32 cellular contexts compared by ENCODE assay signal in the genomic region with DNA sequence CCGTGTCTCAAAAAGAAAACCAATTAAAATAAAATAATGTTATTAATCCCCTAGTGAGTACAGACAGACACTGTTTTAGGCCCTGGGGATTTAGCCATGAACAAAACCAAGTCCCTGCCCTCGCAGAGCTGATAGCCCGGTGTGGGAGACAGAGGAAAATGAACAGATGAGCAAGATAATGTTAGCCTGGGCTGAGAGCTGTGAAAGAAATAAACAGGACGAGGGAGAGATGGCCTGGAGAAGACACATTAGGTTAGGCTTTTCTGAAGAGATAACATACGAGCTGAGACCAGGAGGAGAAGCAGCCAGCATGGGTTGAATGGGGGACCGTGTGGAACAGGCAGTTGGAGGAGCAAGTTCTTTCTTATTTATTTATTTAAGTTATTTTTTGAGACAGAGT. TPM values are rescaled to one million over a fixed set of nuclear protein-coding genes. Genes with fewer than 3 reads are reported as not detected.
A peak's percentile ranks its signal among the peaks of the same experiment; 100 is the strongest.
DNase-seq lines count a peak whose midpoint lies in the region; ATAC-seq and TF ChIP-seq lines count a peak whose summit lies in the region.
"Had no signal": no experiment of that assay in that cellular context is flagged by ENCODE, and none has a peak within 500 bp of the region (broad histone marks: within the 10 kb centered on the region; RNA-seq: fewer than 3 reads in every experiment).

No MANE protein-coding gene starts in this region.

- no peaks in the 10 kb centered on the region for H3K36me3 ChIP-seq in uterus

- no peak overlapping the region for H3K4me3 ChIP-seq in uterus
- H3K4me3 ChIP-seq: coronary artery, esophagus muscularis mucosa, Peyer's patch, SJSA1, thyroid gland had no signal

- H3K36me3 Mint-ChIP-seq in IgD-negative memory B cell (peaks cover 5% of the 10 kb centered on the region), WTC11 (no peaks in the 10 kb centered on the region), memory B cell (peaks cover 23% of the 10 kb centered on the region)

- H3K27me3 Mint-ChIP-seq in IgD-negative memory B cell: no peaks in the 10 kb centered on the region
- no peaks in the 10 kb centered on the region for H3K27me3 Mint-ChIP-seq in WTC11 (ENCODE audit: low read depth)
- H3K27me3 Mint-ChIP-seq in memory B cell: no peaks in the 10 kb centered on the region
- H3K27me3 Mint-ChIP-seq: activated CD4-positive, alpha-beta T cell treated with anti-CD3 and anti-CD28 coated beads, Interleukin-2, amount 10 ng/mL, durations not matched to agents 7 days and 5 days; activated naive CD4-positive, alpha-beta T cell treated with anti-CD3 and anti-CD28 coated beads, Interleukin-2, amount 10 ng/mL, durations not matched to agents 7 days and 5 days; progenitor cell of endocrine pancreas; stimulated activated naive CD8-positive, alpha-beta T cell treated with anti-CD3 and anti-CD28 coated beads, Interleukin-15, Interleukin-2, amounts not matched to agents 100 ng/mL and 50 ng/mL, for 24 hours had no signal

- H3K27ac ChIP-seq in uterus: no peak overlapping the region
- H3K27ac ChIP-seq: 22Rv1, coronary artery, esophagus muscularis mucosa, foreskin keratinocyte, neutrophil, SJSA1, thyroid gland had no signal

- peak; percentile 39 for DNase-seq in NCI-H82 (lab: John Stamatoyannopoulos, UW)
- DNase-seq in NCI-H82 treated with DMSO at 0.1 percent for 48 hours (lab: John Stamatoyannopoulos, UW; ENCODE audit: unreplicated experiment): no peak
- DNase-seq in WTC11 (ENCODE audit: low spot score): no peak
- DNase-seq in memory B cell (ENCODE audit: low spot score in 2 of 2): no peak
- no peak for DNase-seq in uterus
- DNase-seq in mesenteric fat pad (ENCODE audit: low spot score): no peak
- no peak for DNase-seq in SHP77 (lab: John Stamatoyannopoulos, UW)
- DNase-seq: activated CD4-positive, alpha-beta T cell treated with anti-CD3 and anti-CD28 coated beads, Interleukin-2, amount 10 ng/mL, durations not matched to agents 7 days and 5 days; activated naive CD4-positive, alpha-beta T cell treated with anti-CD3 and anti-CD28 coated beads, Interleukin-2, amount 10 ng/mL, durations not matched to agents 7 days and 5 days; activated T-cell treated with anti-CD3 and anti-CD28 coated beads, Interleukin-2, amount 50 U/mL, for 4 hours; amygdala; endodermal cell; foreskin keratinocyte; GOT3; HFFc6; left cardiac atrium; NCI-H1048; NCI-H1694; NCI-H510A treated with DMSO at 0.1 percent for 48 hours; NK-92 treated with Interleukin-12 subunit alpha and Interleukin-12 subunit beta, amount 100 ng/mL, for 24 hours; Peyer's patch; stimulated activated CD4-positive, alpha-beta T cell treated with anti-CD3 and anti-CD28 coated beads, Interleukin-15, amount 100 ng/mL, for 24 hours; T-helper 2 cell; thyroid gland had no signal

- CTCF ChIA-PET in WTC11 (lab: Charles Lee): interaction anchor here (1.1 to 1.6 kb wide), 2 partner anchors 21 to 49 kb away, joined by 3 to 6 read pairs; no protein-coding TSS in a partner anchor

- H3K4me1 Mint-ChIP-seq in IgD-negative memory B cell (peaks cover 8 to 18% (median 14%) of the 10 kb centered on the region in 3 donors), WTC11 (no peaks in the 10 kb centered on the region), memory B cell (peaks cover 12% of the 10 kb centered on the region)
- H3K4me1 Mint-ChIP-seq: endodermal cell had no signal

- ATAC-seq in WTC11: no peak
- ATAC-seq in memory B cell (ENCODE audit: low read depth): no peak
- ATAC-seq: activated T-cell treated with anti-CD3 and anti-CD28 coated beads, Interleukin-2, amount 50 U/mL, for 4 hours; foreskin keratinocyte; left cardiac atrium had no signal

- H3K27ac Mint-ChIP-seq in IgD-negative memory B cell (peak overlapping the region in 2 of 3 donors; percentile 67 to 92), WTC11 (peak overlapping the region; percentile 74), memory B cell (peak overlapping the region; percentile 83)
- H3K27ac Mint-ChIP-seq: activated CD4-positive, alpha-beta T cell treated with anti-CD3 and anti-CD28 coated beads, Interleukin-2, amount 10 ng/mL, durations not matched to agents 7 days and 5 days; HFFc6; progenitor cell of endocrine pancreas; stimulated activated naive CD8-positive, alpha-beta T cell treated with anti-CD3 and anti-CD28 coated beads, Interleukin-15, Interleukin-2, amounts not matched to agents 100 ng/mL and 50 ng/mL, for 24 hours had no signal

- H3K9me3 Mint-ChIP-seq in IgD-negative memory B cell (no peaks in the 10 kb centered on the region), WTC11 (no peaks in the 10 kb centered on the region), memory B cell (no peaks in the 10 kb centered on the region)
- H3K9me3 Mint-ChIP-seq: activated CD4-positive, alpha-beta T cell treated with anti-CD3 and anti-CD28 coated beads, Interleukin-2, amount 10 ng/mL, durations not matched to agents 7 days and 5 days; activated naive CD4-positive, alpha-beta T cell treated with anti-CD3 and anti-CD28 coated beads, Interleukin-2, amount 10 ng/mL, durations not matched to agents 7 days and 5 days; activated T-cell treated with anti-CD3 and anti-CD28 coated beads, Interleukin-2, amount 50 U/mL, for 4 hours; endodermal cell; HFFc6; stimulated activated naive CD8-positive, alpha-beta T cell treated with anti-CD3 and anti-CD28 coated beads, Interleukin-15, Interleukin-2, amounts not matched to agents 100 ng/mL and 50 ng/mL, for 24 hours had no signal

- intact Hi-C loops in uterus (cut with DNase I; ENCODE audit: low total_unique reads): no loop called here

- no peaks in the 10 kb centered on the region for H3K4me1 ChIP-seq in uterus
- H3K4me1 ChIP-seq: esophagus muscularis mucosa, foreskin keratinocyte, SJSA1, thyroid gland had no signal

- no peaks in the 10 kb centered on the region for H3K27me3 ChIP-seq in uterus
- H3K27me3 ChIP-seq: esophagus muscularis mucosa, foreskin keratinocyte, neutrophil, Peyer's patch, SJSA1, thyroid gland had no signal

- TF ChIP-seq CTCF in WTC11 (IDR thresholded peaks at IDR 0.05) (no peak), uterus (IDR thresholded peaks at IDR 0.05) (no peak)

- POLR2A ChIA-PET in WTC11 (lab: Charles Lee): no interaction called here

- peak overlapping the region in 2 of 4 donors; percentile 73 to 81 for H3K4me3 Mint-ChIP-seq in IgD-negative memory B cell
- no peak overlapping the region for H3K4me3 Mint-ChIP-seq in WTC11
- H3K4me3 Mint-ChIP-seq in memory B cell: no peak overlapping the region
- H3K4me3 Mint-ChIP-seq: activated CD4-positive, alpha-beta T cell treated with anti-CD3 and anti-CD28 coated beads, Interleukin-2, amount 10 ng/mL, durations not matched to agents 7 days and 5 days; activated naive CD4-positive, alpha-beta T cell treated with anti-CD3 and anti-CD28 coated beads, Interleukin-2, amount 10 ng/mL, durations not matched to agents 7 days and 5 days; activated T-cell treated with anti-CD3 and anti-CD28 coated beads, Interleukin-2, amount 50 U/mL, for 4 hours; endodermal cell; HFFc6; stimulated activated naive CD8-positive, alpha-beta T cell treated with anti-CD3 and anti-CD28 coated beads, Interleukin-15, Interleukin-2, amounts not matched to agents 100 ng/mL and 50 ng/mL, for 24 hours had no signal

- no peak for TF ChIP-seq POLR2A in uterus (IDR thresholded peaks at IDR 0.05)

- no peaks in the 10 kb centered on the region for H3K9me3 ChIP-seq in uterus
- H3K9me3 ChIP-seq: esophagus muscularis mucosa, neutrophil, Peyer's patch, SJSA1, thyroid gland had no signal

TF ChIP-seq in WTC11, 78 proteins besides CTCF, POLR2A, EP300 and RAD21:
- TF ChIP-seq, protein P1, sequence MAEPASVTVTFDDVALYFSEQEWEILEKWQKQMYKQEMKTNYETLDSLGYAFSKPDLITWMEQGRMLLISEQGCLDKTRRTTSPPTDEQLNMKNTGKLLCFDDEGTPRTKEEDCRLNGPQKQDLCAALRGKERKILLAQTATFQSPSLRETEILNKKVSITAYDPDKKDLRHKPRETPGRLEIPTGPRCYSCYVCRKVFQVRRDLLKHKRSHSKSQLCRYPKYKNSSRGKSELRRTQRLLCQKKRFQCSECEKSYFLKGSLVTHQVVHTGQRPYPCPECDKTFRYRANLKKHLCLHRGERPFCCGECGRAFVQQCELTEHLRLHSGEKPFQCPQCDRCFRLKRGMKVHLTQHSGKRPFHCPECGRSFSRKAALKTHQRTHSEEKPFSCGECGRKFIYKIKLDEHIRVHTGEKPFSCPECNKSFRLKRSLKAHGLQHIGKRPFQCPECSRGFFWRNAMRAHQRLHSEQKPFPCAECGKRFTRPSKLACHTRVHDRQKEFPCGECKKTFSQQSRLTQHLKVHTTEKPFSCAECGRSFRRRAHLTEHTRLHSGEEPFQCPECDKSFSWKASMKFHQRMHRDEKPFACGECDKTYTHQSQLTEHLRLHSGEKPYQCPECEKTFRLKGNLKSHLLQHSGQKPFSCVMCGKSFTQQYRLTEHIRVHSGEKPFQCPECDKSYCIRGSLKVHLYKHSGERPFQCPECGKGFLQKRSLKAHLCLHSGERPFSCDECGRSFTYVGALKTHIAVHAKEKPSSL (CRISPR knock-in tag; conservative IDR thresholded peaks at IDR 0.05): no peak
- TF ChIP-seq ATF1 (CRISPR knock-in tag; IDR thresholded peaks at IDR 0.05) (no peak), TEAD4 (CRISPR knock-in tag; IDR thresholded peaks at IDR 0.05) (no peak), ERG (CRISPR knock-in tag; IDR thresholded peaks at IDR 0.05) (no peak)

RNA-seq across cellular contexts. Expression of gene RELB, which starts 9.0 kb away (rescaled TPM):
- 89.8 TPM for polyA plus RNA-seq in IgD-negative memory B cell
- total RNA-seq in WTC11 (2021) (8.9 to 10.6 TPM (median 9.9 TPM) in 3 replicates), uterus (10 to 100 TPM in 2 of 4 donors, 1 to 10 TPM in 2; 1.0 to 52.4 (median 13.9) TPM), mesenteric fat pad (17.7 TPM)

RNA-seq across cellular contexts. Expression of gene CLASRP, which starts 28.5 kb away (rescaled TPM):
- polyA plus RNA-seq in IgD-negative memory B cell: 27.0 TPM
- total RNA-seq in WTC11 (2021) (85.0 to 88.9 TPM (median 88.0 TPM) in 3 replicates), uterus (100 to 1,000 TPM in 1 of 4 donors, 10 to 100 TPM in 3; 36.6 to 107 (median 73.9) TPM), mesenteric fat pad (78.3 TPM)

RNA-seq across cellular contexts. Expression of gene CLPTM1, which starts 55.1 kb away (rescaled TPM):
- polyA plus RNA-seq in IgD-negative memory B cell: 29.2 TPM
- total RNA-seq in WTC11 (2021): 75.9 to 85.6 TPM (median 76.4 TPM) in 3 replicates
- 10 to 100 TPM; 30.6 to 99.5 (median 64.2) TPM for total RNA-seq in uterus
- 109 TPM for total RNA-seq in mesenteric fat pad
